Comparison of ENCODE assay signal across 16 cellular contexts in the genomic region with DNA sequence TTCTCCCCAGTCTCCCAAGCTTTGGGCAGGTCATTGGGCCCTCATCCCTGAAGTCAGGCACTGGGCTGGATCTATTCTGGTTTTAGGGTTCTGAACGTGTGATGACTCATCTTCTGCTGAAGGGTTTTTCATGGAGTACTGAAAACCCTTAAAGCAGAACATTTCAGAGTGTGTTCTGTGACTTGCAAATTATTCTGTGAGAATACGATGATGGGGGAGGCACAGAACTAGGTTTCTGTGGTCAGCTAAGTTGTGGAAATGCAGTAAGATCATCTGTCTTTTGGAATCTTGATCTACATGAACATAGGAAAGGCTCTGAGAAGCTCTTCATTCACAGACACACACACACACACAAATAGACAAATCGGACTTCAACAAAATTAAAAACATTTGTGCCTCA. TPM values are rescaled to one million over a fixed set of nuclear protein-coding genes. Genes with fewer than 3 reads are reported as not detected.
A peak's percentile ranks its signal among the peaks of the same experiment; 100 is the strongest.
DNase-seq lines count a peak whose midpoint lies in the region; ATAC-seq and TF ChIP-seq lines count a peak whose summit lies in the region.
"Had no signal": no experiment of that assay in that cellular context is flagged by ENCODE, and none has a peak within 500 bp of the region (broad histone marks: within the 10 kb centered on the region; RNA-seq: fewer than 3 reads in every experiment).

No MANE protein-coding gene starts in this region.

- TF ChIP-seq POLR2A in prostate gland (IDR thresholded peaks at IDR 0.05) = no peak

- 0 out of 2 replicates have a peak, but pooled peaks cover 3% of the 10 kb centered on the region for H3K27me3 ChIP-seq in OCI-LY3 (ENCODE audit: low read depth, low read length)
- H3K27me3 ChIP-seq in prostate gland (replicated peaks; ENCODE audit: insufficient read depth) = no peaks in the 10 kb centered on the region
- H3K27me3 ChIP-seq: neural progenitor cell had no signal

- no peaks in the 10 kb centered on the region for H4K20me1 ChIP-seq in OCI-LY3 (ENCODE audit: insufficient read depth, low read length)

- 69% methylated on average over 3 of the region's 3 CpGs for whole genome bisulfite sequencing in prostate gland

- H3K4me1 ChIP-seq in OCI-LY3 (ENCODE audit: low read length) = peaks cover 42% of the 10 kb centered on the region
- no peaks in the 10 kb centered on the region for H3K4me1 ChIP-seq in prostate gland (replicated peaks)

- no peaks in the 10 kb centered on the region for H3K79me2 ChIP-seq in OCI-LY3 (ENCODE audit: low read length)

- H3K9ac ChIP-seq in OCI-LY3 (ENCODE audit: low read length) = 0 out of 2 replicates have a peak overlapping the region, but pooled peaks have one; percentile 23
- H3K9ac ChIP-seq: neural progenitor cell had no signal

- TF ChIP-seq CTCF in AG10803 (conservative IDR thresholded peaks at IDR 0.05; ENCODE audit: low read length) (no peak), OCI-LY3 (IDR thresholded peaks at IDR 0.05; ENCODE audit: low read depth, low read length) (no peak), choroid plexus epithelial cell (conservative IDR thresholded peaks at IDR 0.05; ENCODE audit: low read depth, low read length) (no peak), prostate gland (IDR thresholded peaks at IDR 0.05) (no peak)

- H3K4me3 ChIP-seq in AG10803 (ENCODE audit: low read length) (no peak overlapping the region), OCI-LY3 (ENCODE audit: low read length) (peak overlapping the region; percentile 0), choroid plexus epithelial cell (ENCODE audit: low read depth, low read length) (no peak overlapping the region), prostate gland (no peak overlapping the region)
- H3K4me3 ChIP-seq: lung, neural progenitor cell had no signal

- DNase-seq in AG10803 (ENCODE audit: low read depth) (peak; percentile 76), choroid plexus epithelial cell (ENCODE audit: low read depth) (peak; percentile 40), myocyte (ENCODE audit: low read depth) (peak; percentile 55), prostate gland (ENCODE audit: low spot score) (no peak)
- no peak for DNase-seq in stimulated activated CD4-positive, alpha-beta T cell treated with anti-CD3 and anti-CD28 coated beads, Interleukin-2, amount 100 ng/mL, for 48 hours
- DNase-seq: activated CD4-positive, CD25-positive, alpha-beta regulatory T cell; activated naive CD4-positive, alpha-beta T cell; caudate nucleus; DMS153; NCI-H1417; NCI-H226 had no signal

- H2AFZ ChIP-seq in OCI-LY3 (ENCODE audit: low read depth, low read length) = no peak overlapping the region
- H2AFZ ChIP-seq: neural progenitor cell had no signal

- ATAC-seq in HG03108 (IDR thresholded peaks at IDR 0.05; ENCODE audit: unreplicated experiment) = no peak
- ATAC-seq in GM21723 (IDR thresholded peaks at IDR 0.05; ENCODE audit: unreplicated experiment) = no peak

- H3K27ac ChIP-seq in OCI-LY3 (ENCODE audit: low read length) = peak overlapping the region; percentile 56
- no peak overlapping the region for H3K27ac ChIP-seq in prostate gland
- H3K27ac ChIP-seq: neural progenitor cell had no signal

- H3K4me2 ChIP-seq in OCI-LY3 (ENCODE audit: low read length) = peak overlapping the region; percentile 58
- H3K4me2 ChIP-seq: neural progenitor cell had no signal

- intact Hi-C loops in prostate gland (cut with DNase I) = no loop called here

- no peaks in the 10 kb centered on the region for H3K36me3 ChIP-seq in OCI-LY3 (replicated peaks; ENCODE audit: low read depth, low read length)
- H3K36me3 ChIP-seq in prostate gland = no peaks in the 10 kb centered on the region
- H3K36me3 ChIP-seq: neural progenitor cell had no signal

- no peaks in the 10 kb centered on the region for H3K9me3 ChIP-seq in OCI-LY3 (ENCODE audit: insufficient read depth, low read length)
- no peaks in the 10 kb centered on the region for H3K9me3 ChIP-seq in prostate gland

RNA-seq across cellular contexts. Expression of a gene that starts 46.2 kb away (rescaled TPM):
- 30.5 and 43.3 TPM in 2 replicates for total RNA-seq in myocyte
- polyA plus RNA-seq in myocyte (2012) = 55.9 TPM
- 10 to 100 TPM; 13.1 to 29.1 TPM for total RNA-seq in prostate gland

Comparison
In these comparisons a context has a peak if more than half of its experiments do, and no peak if none do; other contexts are left out.
1. DNase-seq: peak in AG10803 (single experiment), choroid plexus epithelial cell (single experiment) and myocyte (single experiment); none in prostate gland (single experiment) and stimulated activated CD4-positive, alpha-beta T cell treated with anti-CD3 and anti-CD28 coated beads, Interleukin-2, amount 100 ng/mL, for 48 hours (0 of 2).